Comparison of ENCODE assay signal across 1 cellular context in genomic region chr10:5557799-5558771, GRCh38.
TF ChIP-seq lines count a peak whose summit lies in the region.

No MANE protein-coding gene starts in this region.

TF ChIP-seq in H1, 55 proteins besides CTCF, POLR2A, EP300 and RAD21 (continued from another document):
- TF ChIP-seq BRCA1 (IDR thresholded peaks at IDR 0.05; ENCODE audit: low read depth, low read length) = no peak
